8 cellular contexts compared by ENCODE assay signal in the genomic region with DNA sequence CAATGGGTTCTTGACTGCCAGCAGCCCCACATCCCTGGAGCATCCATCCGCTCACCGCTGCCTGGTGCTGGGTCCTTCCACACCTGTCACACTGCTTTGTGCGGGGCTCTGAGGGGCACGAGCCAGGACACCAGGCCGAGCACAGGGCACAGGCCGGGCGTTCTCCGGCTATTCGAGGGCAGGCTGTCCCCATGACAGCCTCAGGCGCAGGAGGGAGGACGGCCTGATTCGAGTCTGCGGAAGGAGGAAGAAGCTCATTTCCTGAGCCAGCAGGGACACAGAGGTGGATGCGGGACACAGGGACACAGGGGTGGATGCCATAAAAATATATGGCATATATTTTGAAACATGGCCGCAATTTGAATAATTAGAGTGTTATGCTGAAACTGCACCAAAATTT.
A peak's percentile ranks its signal among the peaks of the same experiment; 100 is the strongest.
DNase-seq lines count a peak whose midpoint lies in the region; ATAC-seq and TF ChIP-seq lines count a peak whose summit lies in the region.
"Not testable (repeated sequence)": the region's sequence is repeated elsewhere in the genome, so short reads cannot be mapped to it uniquely, and the experiment has no call there.

No MANE protein-coding gene starts in this region.

- WGBS in endodermal cell (ENCODE audit: insufficient coverage in 1 of 2, insufficient read length in 1 of 2), 2 experiments: 79% methylated on average over 7 of the region's 15 CpGs; no CpG with 5 or more reads in 1 of the 2 experiments
- WGBS in right lobe of liver (ENCODE audit: insufficient coverage, low coverage, low lambda C conversion rate, missing lambda C conversion rate): 50% methylated on average over 1 of the region's 15 CpGs
- WGBS in upper lobe of left lung, 2 donors: 40% methylated on average over 6 of the region's 15 CpGs; no CpG with 5 or more reads in 1 of the 2 donors

- not testable (repeated sequence) for H2AFZ ChIP-seq in GM23338

- H3K27ac ChIP-seq in GM23338 (ENCODE audit: low read depth); endodermal cell (ENCODE audit: low read depth, low read length); right lobe of liver; upper lobe of left lung: not testable (repeated sequence)

- not testable (repeated sequence) for H3K4me1 ChIP-seq in GM23338 (ENCODE audit: insufficient read depth); endodermal cell (ENCODE audit: control insufficient read depth, insufficient read depth, low read length); right lobe of liver; mucosa of descending colon (ENCODE audit: low read depth); upper lobe of left lung

- not testable (repeated sequence) for H4K20me1 ChIP-seq in GM23338 (replicated peaks; ENCODE audit: insufficient read depth)

- H3K9ac ChIP-seq in endodermal cell (ENCODE audit: extremely low read depth, low read length, poor library complexity, severe bottlenecking): not testable (repeated sequence)

- not testable (repeated sequence) for TF ChIP-seq EP300 in upper lobe of left lung (IDR thresholded peaks at IDR 0.05)

- H3K9me2 ChIP-seq in GM23338 (ENCODE audit: insufficient read depth): not testable (repeated sequence)

- peaks cover 22% of the 10 kb centered on the region for H3K27me3 Mint-ChIP-seq in GM23338 (ENCODE audit: insufficient read depth, low read depth, poor library complexity)
- not testable (repeated sequence) for H3K27me3 Mint-ChIP-seq in endodermal cell (ENCODE audit: insufficient read depth); glutamatergic neuron (ENCODE audit: unreplicated experiment)

- H3K36me3 Mint-ChIP-seq in GM23338 (ENCODE audit: low read depth); endodermal cell (ENCODE audit: low read depth); glutamatergic neuron (ENCODE audit: unreplicated experiment): not testable (repeated sequence)

- ATAC-seq in GM23338 (peak; percentile 79), left ventricle myocardium superior (peak; percentile 31), right lobe of liver (peak; percentile 35 to 69 (median 39)), mucosa of descending colon (peak; percentile 60), sciatic nerve (peak; percentile 53), upper lobe of left lung (ENCODE audit: low FRiP score in 2 of 2) (peak; percentile 42 to 73)

- not testable (repeated sequence) for H3K36me3 ChIP-seq in GM23338 (ENCODE audit: insufficient read depth); endodermal cell (ENCODE audit: control insufficient read depth, insufficient read depth, low read length); right lobe of liver; mucosa of descending colon (ENCODE audit: low read depth); upper lobe of left lung

- intact Hi-C loops in left ventricle myocardium superior (cut with micrococcal nuclease); right lobe of liver (cut with DNase I); mucosa of descending colon (cut with DNase I, micrococcal nuclease); sciatic nerve (cut with DNase I): not testable (repeated sequence)

- H3K27ac Mint-ChIP-seq in GM23338; endodermal cell; glutamatergic neuron (ENCODE audit: unreplicated experiment): not testable (repeated sequence)

- DNase-seq in GM23338 (ENCODE audit: low spot score) (peak; percentile 46), endodermal cell (peak; percentile 33), glutamatergic neuron (peak; percentile 31), right lobe of liver (peak in 1 of 3 donors; percentile 60), mucosa of descending colon (peak in 1 of 3 donors; percentile 50), upper lobe of left lung (peak in 1 of 2 donors; percentile 56)
- not testable (repeated sequence) for DNase-seq in left ventricle myocardium superior; sciatic nerve (ENCODE audit: low spot score)

- TF ChIP-seq CTCF in GM23338 (conservative IDR thresholded peaks at IDR 0.05; ENCODE audit: low read depth in 2 of 2); endodermal cell (conservative IDR thresholded peaks at IDR 0.05); glutamatergic neuron (IDR thresholded peaks at IDR 0.05; ENCODE audit: partially characterized antibody, unreplicated experiment); right lobe of liver (IDR thresholded peaks at IDR 0.05); mucosa of descending colon (IDR thresholded peaks at IDR 0.05); upper lobe of left lung (IDR thresholded peaks at IDR 0.05): not testable (repeated sequence)

- H3F3A ChIP-seq in GM23338 (replicated peaks; ENCODE audit: low read depth): not testable (repeated sequence)

- not testable (repeated sequence) for H3K9me3 ChIP-seq in endodermal cell (ENCODE audit: control insufficient read depth, low read length); right lobe of liver; mucosa of descending colon; upper lobe of left lung

- H3K4me2 ChIP-seq in GM23338: not testable (repeated sequence)

- not testable (repeated sequence) for H3K4me3 ChIP-seq in GM23338; endodermal cell (ENCODE audit: low read length); right lobe of liver; mucosa of descending colon; upper lobe of left lung

- H3K9me3 Mint-ChIP-seq in GM23338; endodermal cell; glutamatergic neuron (ENCODE audit: unreplicated experiment): not testable (repeated sequence)

- TF ChIP-seq POLR2A in right lobe of liver (IDR thresholded peaks at IDR 0.05); upper lobe of left lung (IDR thresholded peaks at IDR 0.05): not testable (repeated sequence)

- not testable (repeated sequence) for H3K4me1 Mint-ChIP-seq in GM23338; endodermal cell; glutamatergic neuron (ENCODE audit: low read depth, unreplicated experiment)

- peak overlapping the region; percentile 34; the same call in 1 of the 3 replicates for H3K4me3 Mint-ChIP-seq in GM23338
- not testable (repeated sequence) for H3K4me3 Mint-ChIP-seq in endodermal cell; glutamatergic neuron (ENCODE audit: unreplicated experiment)

- H3K79me2 ChIP-seq in GM23338 (replicated peaks; ENCODE audit: insufficient read depth): not testable (repeated sequence)

- H3K27me3 ChIP-seq in GM23338 (ENCODE audit: insufficient read depth) (peaks cover 50% of the 10 kb centered on the region), endodermal cell (ENCODE audit: control insufficient read depth, insufficient read depth, low read length, poor library complexity, severe bottlenecking) (peaks cover 22% of the 10 kb centered on the region)
- H3K27me3 ChIP-seq in right lobe of liver, upper lobe of left lung: not testable (repeated sequence)
